ENCODE assay signal across 20 cellular contexts in genomic region chr13:102610296-102610895, GRCh38. TPM values are rescaled to one million over a fixed set of nuclear protein-coding genes. Genes with fewer than 3 reads are reported as not detected.
A peak's percentile ranks its signal among the peaks of the same experiment; 100 is the strongest.
DNase-seq lines count a peak whose midpoint lies in the region; ATAC-seq and TF ChIP-seq lines count a peak whose summit lies in the region.
"Had no signal": no experiment of that assay in that cellular context is flagged by ENCODE, and none has a peak within 500 bp of the region (broad histone marks: within the 10 kb centered on the region; RNA-seq: fewer than 3 reads in every experiment).

No MANE protein-coding gene starts in this region.

- DNase-seq in activated naive CD8-positive, alpha-beta T cell treated with anti-CD3 and anti-CD28 coated beads, Interleukin-2, amount 50 U/mL, for 24 hours: no peak
- DNase-seq in activated naive CD8-positive, alpha-beta T cell treated with anti-CD3 and anti-CD28 coated beads for 36 hours: no peak
- DNase-seq in mucosa of descending colon (peak; percentile 64 to 66 (median 66)), right atrium auricular region (ENCODE audit: low spot score) (no peak), nucleus accumbens (lab: John Stamatoyannopoulos, UW) (no peak)
- no peak for DNase-seq in stimulated activated CD4-positive, alpha-beta T cell treated with anti-CD3 and anti-CD28 coated beads, Interleukin-2, amount 100 ng/mL, for 24 hours
- DNase-seq: 8988T, Calu3, DMS53, DND-41, EL, GOT3, H7 had no signal

- no peak for TF ChIP-seq CTCF in mucosa of descending colon (IDR thresholded peaks at IDR 0.05)
- no peak for TF ChIP-seq CTCF in right atrium auricular region (IDR thresholded peaks at IDR 0.05)

- no peak overlapping the region for H3K27ac ChIP-seq in right atrium auricular region
- H3K27ac ChIP-seq: BLaER1 had no signal

- no peaks in the 10 kb centered on the region for H3K27me3 Mint-ChIP-seq in activated naive CD8-positive, alpha-beta T cell treated with anti-CD3 and anti-CD28 coated beads, Interleukin-2, amount 50 U/mL, for 24 hours
- H3K27me3 Mint-ChIP-seq in activated naive CD8-positive, alpha-beta T cell treated with anti-CD3 and anti-CD28 coated beads for 36 hours: no peaks in the 10 kb centered on the region
- no peaks in the 10 kb centered on the region for H3K27me3 Mint-ChIP-seq in activated T-helper 17 cell treated with anti-CD3 and anti-CD28 coated beads, Interleukin-2, amount 50 U/mL, for 72 hours

- H3K9me3 ChIP-seq in mucosa of descending colon (no peaks in the 10 kb centered on the region), right atrium auricular region (no peaks in the 10 kb centered on the region)
- H3K9me3 ChIP-seq: BLaER1 had no signal

- H3K4me3 ChIP-seq in mucosa of descending colon: no peak overlapping the region
- H3K4me3 ChIP-seq in right atrium auricular region: no peak overlapping the region
- H3K4me3 ChIP-seq: BLaER1, GM12878 had no signal

- peaks cover 3% of the 10 kb centered on the region for H3K9me3 Mint-ChIP-seq in activated naive CD8-positive, alpha-beta T cell treated with anti-CD3 and anti-CD28 coated beads, Interleukin-2, amount 50 U/mL, for 24 hours
- no peaks in the 10 kb centered on the region for H3K9me3 Mint-ChIP-seq in activated naive CD8-positive, alpha-beta T cell treated with anti-CD3 and anti-CD28 coated beads for 36 hours
- H3K9me3 Mint-ChIP-seq in activated T-helper 17 cell treated with anti-CD3 and anti-CD28 coated beads, Interleukin-2, amount 50 U/mL, for 72 hours: no peaks in the 10 kb centered on the region
- H3K9me3 Mint-ChIP-seq: CD14-positive monocyte; CD8-positive, alpha-beta T cell had no signal

- peaks cover 12% of the 10 kb centered on the region for H3K4me1 ChIP-seq in mucosa of descending colon (ENCODE audit: low read depth)
- H3K4me1 ChIP-seq in right atrium auricular region: peaks cover 0 to 6% of the 10 kb centered on the region in 2 donors

- H3K4me1 Mint-ChIP-seq in activated naive CD8-positive, alpha-beta T cell treated with anti-CD3 and anti-CD28 coated beads, Interleukin-2, amount 50 U/mL, for 24 hours: peaks cover 46% of the 10 kb centered on the region
- H3K4me1 Mint-ChIP-seq in activated naive CD8-positive, alpha-beta T cell treated with anti-CD3 and anti-CD28 coated beads for 36 hours: peaks cover 48% of the 10 kb centered on the region
- peaks cover 18% of the 10 kb centered on the region for H3K4me1 Mint-ChIP-seq in activated T-helper 17 cell treated with anti-CD3 and anti-CD28 coated beads, Interleukin-2, amount 50 U/mL, for 72 hours

- H3K27me3 ChIP-seq in right atrium auricular region: no peaks in the 10 kb centered on the region
- H3K27me3 ChIP-seq: BLaER1 had no signal

- intact Hi-C loops in mucosa of descending colon (cut with DNase I, micrococcal nuclease): no loop called here

- H3K36me3 Mint-ChIP-seq in activated naive CD8-positive, alpha-beta T cell treated with anti-CD3 and anti-CD28 coated beads, Interleukin-2, amount 50 U/mL, for 24 hours (ENCODE audit: low read depth): peaks cover 66% of the 10 kb centered on the region
- peaks cover 42% of the 10 kb centered on the region for H3K36me3 Mint-ChIP-seq in activated naive CD8-positive, alpha-beta T cell treated with anti-CD3 and anti-CD28 coated beads for 36 hours
- peaks cover 95% of the 10 kb centered on the region for H3K36me3 Mint-ChIP-seq in activated T-helper 17 cell treated with anti-CD3 and anti-CD28 coated beads, Interleukin-2, amount 50 U/mL, for 72 hours (ENCODE audit: low read depth)

- H3K36me3 ChIP-seq in mucosa of descending colon (ENCODE audit: low read depth): no peaks in the 10 kb centered on the region
- H3K36me3 ChIP-seq in right atrium auricular region: peaks cover 24% of the 10 kb centered on the region

- no peak overlapping the region for H3K4me3 Mint-ChIP-seq in activated naive CD8-positive, alpha-beta T cell treated with anti-CD3 and anti-CD28 coated beads, Interleukin-2, amount 50 U/mL, for 24 hours
- no peak overlapping the region for H3K4me3 Mint-ChIP-seq in activated naive CD8-positive, alpha-beta T cell treated with anti-CD3 and anti-CD28 coated beads for 36 hours
- peak overlapping the region; percentile 60 for H3K4me3 Mint-ChIP-seq in activated T-helper 17 cell treated with anti-CD3 and anti-CD28 coated beads, Interleukin-2, amount 50 U/mL, for 72 hours
- H3K4me3 Mint-ChIP-seq: CD14-positive monocyte had no signal

- no peak for ATAC-seq in activated naive CD8-positive, alpha-beta T cell treated with anti-CD3 and anti-CD28 coated beads, Interleukin-2, amount 50 U/mL, for 24 hours
- ATAC-seq in activated T-helper 17 cell treated with anti-CD3 and anti-CD28 coated beads, Interleukin-2, amount 50 U/mL, for 72 hours (replicated peaks): no peak
- ATAC-seq in mucosa of descending colon: peak; percentile 94
- ATAC-seq: GM12878, HCT116, HepG2 had no signal

- H3K27ac Mint-ChIP-seq in activated naive CD8-positive, alpha-beta T cell treated with anti-CD3 and anti-CD28 coated beads, Interleukin-2, amount 50 U/mL, for 24 hours: peak overlapping the region; percentile 23
- no peak overlapping the region for H3K27ac Mint-ChIP-seq in activated naive CD8-positive, alpha-beta T cell treated with anti-CD3 and anti-CD28 coated beads for 36 hours
- H3K27ac Mint-ChIP-seq in activated T-helper 17 cell treated with anti-CD3 and anti-CD28 coated beads, Interleukin-2, amount 50 U/mL, for 72 hours: peak overlapping the region; percentile 87

RNA-seq across cellular contexts. Expression of gene TPP2, which starts 13.6 kb away (rescaled TPM):
- total RNA-seq in activated naive CD8-positive, alpha-beta T cell treated with anti-CD3 and anti-CD28 coated beads for 36 hours: 10 to 100 TPM; 78.4 to 84.0 TPM
- total RNA-seq in activated T-helper 17 cell treated with anti-CD3 and anti-CD28 coated beads, Interleukin-2, amount 50 U/mL, for 72 hours: 10 to 100 TPM; 57.2 to 71.4 TPM
- total RNA-seq in mucosa of descending colon: 10 to 100 TPM; 37.6 to 44.0 (median 38.2) TPM
- 10 to 100 TPM; 28.6 to 59.9 TPM for total RNA-seq in right atrium auricular region

Comparison
In these comparisons a context has a peak if more than half of its experiments do, and no peak if none do; other contexts are left out.
1. DNase-seq: peak in mucosa of descending colon (3 of 3); none in activated naive CD8-positive, alpha-beta T cell treated with anti-CD3 and anti-CD28 coated beads, Interleukin-2, amount 50 U/mL, for 24 hours (single experiment), activated naive CD8-positive, alpha-beta T cell treated with anti-CD3 and anti-CD28 coated beads for 36 hours (single experiment), right atrium auricular region (single experiment), nucleus accumbens (0 of 56) and stimulated activated CD4-positive, alpha-beta T cell treated with anti-CD3 and anti-CD28 coated beads, Interleukin-2, amount 100 ng/mL, for 24 hours (0 of 2).